ENCODE assay signal across 1 cellular context in the genomic region with DNA sequence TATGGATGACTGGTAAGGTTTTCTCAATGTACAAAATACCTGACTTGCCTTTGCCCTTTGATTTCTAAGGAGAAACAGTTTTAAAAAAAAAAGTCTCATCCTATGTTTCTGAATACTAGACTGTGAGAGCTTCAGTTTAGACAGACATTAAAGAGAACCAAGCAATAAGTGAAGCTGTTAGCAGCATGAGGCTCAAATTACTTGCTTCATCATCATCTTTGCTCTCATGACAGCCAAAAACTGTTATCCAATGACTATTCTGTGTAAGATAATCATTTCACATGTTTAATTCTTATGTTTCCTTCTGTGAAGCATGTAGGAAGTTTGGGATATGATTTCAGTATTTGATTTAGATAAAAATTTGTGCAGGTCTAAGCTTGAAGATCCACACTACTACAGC.
A peak's percentile ranks its signal among the peaks of the same experiment; 100 is the strongest.
TF ChIP-seq lines count a peak whose summit lies in the region.

No MANE protein-coding gene starts in this region.

TF ChIP-seq in K562, 482 proteins besides CTCF, POLR2A, EP300 and RAD21 (continued from another document):
- TF ChIP-seq, protein P1, sequence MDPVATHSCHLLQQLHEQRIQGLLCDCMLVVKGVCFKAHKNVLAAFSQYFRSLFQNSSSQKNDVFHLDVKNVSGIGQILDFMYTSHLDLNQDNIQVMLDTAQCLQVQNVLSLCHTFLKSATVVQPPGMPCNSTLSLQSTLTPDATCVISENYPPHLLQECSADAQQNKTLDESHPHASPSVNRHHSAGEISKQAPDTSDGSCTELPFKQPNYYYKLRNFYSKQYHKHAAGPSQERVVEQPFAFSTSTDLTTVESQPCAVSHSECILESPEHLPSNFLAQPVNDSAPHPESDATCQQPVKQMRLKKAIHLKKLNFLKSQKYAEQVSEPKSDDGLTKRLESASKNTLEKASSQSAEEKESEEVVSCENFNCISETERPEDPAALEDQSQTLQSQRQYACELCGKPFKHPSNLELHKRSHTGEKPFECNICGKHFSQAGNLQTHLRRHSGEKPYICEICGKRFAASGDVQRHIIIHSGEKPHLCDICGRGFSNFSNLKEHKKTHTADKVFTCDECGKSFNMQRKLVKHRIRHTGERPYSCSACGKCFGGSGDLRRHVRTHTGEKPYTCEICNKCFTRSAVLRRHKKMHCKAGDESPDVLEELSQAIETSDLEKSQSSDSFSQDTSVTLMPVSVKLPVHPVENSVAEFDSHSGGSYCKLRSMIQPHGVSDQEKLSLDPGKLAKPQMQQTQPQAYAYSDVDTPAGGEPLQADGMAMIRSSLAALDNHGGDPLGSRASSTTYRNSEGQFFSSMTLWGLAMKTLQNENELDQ (CRISPR knock-in tag; IDR thresholded peaks at IDR 0.05; ENCODE audit: borderline replicate concordance) = no peak
- TF ChIP-seq MAFG (tag; conservative IDR thresholded peaks at IDR 0.05) = peak; percentile 25
